Comparison of ENCODE assay signal across 1 cellular context in genomic region chr14:31170411-31170810, GRCh38.
TF ChIP-seq lines count a peak whose summit lies in the region.

No MANE protein-coding gene starts in this region.

TF ChIP-seq in IMR-90, 13 proteins besides CTCF, POLR2A, EP300 and RAD21:
- TF ChIP-seq BHLHE40 (IDR thresholded peaks at IDR 0.05; ENCODE audit: low read depth, low read length) (no peak), NFE2L2 (IDR thresholded peaks at IDR 0.05; ENCODE audit: low read depth, low read length) (no peak), RCOR1 (IDR thresholded peaks at IDR 0.05; ENCODE audit: insufficient replicate concordance, low read length) (no peak), FOS (IDR thresholded peaks at IDR 0.05; ENCODE audit: low read depth, low read length) (no peak)
